24 cellular contexts compared by ENCODE assay signal in the genomic region with DNA sequence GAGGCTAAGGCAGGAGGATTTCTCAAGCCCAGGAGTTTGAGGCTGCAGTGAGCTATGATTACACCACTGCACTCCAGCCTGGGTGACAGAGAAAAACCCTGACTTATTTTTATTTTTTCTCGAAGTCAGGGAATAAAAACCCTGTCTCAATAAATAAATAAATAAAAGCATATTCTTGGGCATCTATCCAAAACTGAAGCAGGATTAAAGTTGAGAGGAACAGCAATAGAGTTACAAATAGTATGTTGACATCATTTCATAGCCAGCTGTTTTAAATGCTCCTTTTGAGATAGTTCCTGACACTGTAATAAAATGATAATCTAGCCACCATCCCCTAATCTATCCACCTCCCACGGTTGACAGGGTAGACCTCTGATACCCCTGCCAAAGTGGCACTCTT. TPM values are rescaled to one million over a fixed set of nuclear protein-coding genes. Genes with fewer than 3 reads are reported as not detected.
DNase-seq lines count a peak whose midpoint lies in the region; ATAC-seq and TF ChIP-seq lines count a peak whose summit lies in the region.
"Had no signal": no experiment of that assay in that cellular context is flagged by ENCODE, and none has a peak within 500 bp of the region (broad histone marks: within the 10 kb centered on the region; RNA-seq: fewer than 3 reads in every experiment).

No MANE protein-coding gene starts in this region.

- peak overlapping the region; percentile 87 for H2BK120ac ChIP-seq in trophoblast cell (ENCODE audit: insufficient read depth, low read length, poor library complexity)

- H2AK5ac ChIP-seq in trophoblast cell (ENCODE audit: low read length) = no peak overlapping the region

- H3K27me3 ChIP-seq in SK-N-SH (ENCODE audit: insufficient read depth) = no peaks in the 10 kb centered on the region
- no peaks in the 10 kb centered on the region for H3K27me3 ChIP-seq in trophoblast cell (ENCODE audit: insufficient read depth, low read length)
- no peaks in the 10 kb centered on the region for H3K27me3 ChIP-seq in psoas muscle (ENCODE audit: insufficient read depth in 3 of 3, low read length in 2 of 3)
- H3K27me3 ChIP-seq: Peyer's patch, SJCRH30 had no signal

- intact Hi-C loops in mucosa of descending colon (cut with DNase I, micrococcal nuclease) (no loop called here), psoas muscle (cut with DNase I) (no loop called here)

- no peak overlapping the region for H3K4ac ChIP-seq in trophoblast cell (ENCODE audit: low read depth, low read length)

- no peak overlapping the region for H3K14ac ChIP-seq in trophoblast cell (ENCODE audit: low read length)

- H3K36me3 ChIP-seq in SK-N-SH (replicated peaks in 1 of 2; ENCODE audit: control insufficient read depth in 1 of 2, insufficient read depth in 2 of 2, low read length in 1 of 2) = no peaks in the 10 kb centered on the region
- H3K36me3 ChIP-seq in trophoblast cell (ENCODE audit: control insufficient read depth in 1 of 2, insufficient read depth in 2 of 2, low read length in 2 of 2) = no peaks in the 10 kb centered on the region
- no peaks in the 10 kb centered on the region for H3K36me3 ChIP-seq in mucosa of descending colon (ENCODE audit: low read depth)
- no peaks in the 10 kb centered on the region for H3K36me3 ChIP-seq in psoas muscle (ENCODE audit: insufficient read depth in 1 of 2, low read depth in 1 of 2)
- H3K36me3 ChIP-seq: Peyer's patch, SJCRH30 had no signal

- H4K8ac ChIP-seq in trophoblast cell (ENCODE audit: low read depth, low read length) = no peak overlapping the region

- no peak overlapping the region for H3K9ac ChIP-seq in SK-N-SH
- no peak overlapping the region for H3K9ac ChIP-seq in trophoblast cell (ENCODE audit: low read length)

- no peak overlapping the region for H2AFZ ChIP-seq in SK-N-SH (ENCODE audit: low read depth)
- no peak overlapping the region for H2AFZ ChIP-seq in trophoblast cell (ENCODE audit: insufficient read depth, low read length, poor library complexity)

- H3K79me2 ChIP-seq in SK-N-SH (ENCODE audit: insufficient read depth) (no peaks in the 10 kb centered on the region), trophoblast cell (ENCODE audit: control insufficient read depth, insufficient read depth, low read length, poor library complexity) (no peaks in the 10 kb centered on the region)

- no peak for TF ChIP-seq CTCF in SK-N-SH (IDR thresholded peaks at IDR 0.05)
- TF ChIP-seq CTCF in cardiac fibroblast (IDR thresholded peaks at IDR 0.05; ENCODE audit: low read depth, low read length) = no peak
- TF ChIP-seq CTCF in fibroblast of villous mesenchyme (IDR thresholded peaks at IDR 0.05; ENCODE audit: insufficient read depth, low read depth, low read length) = no peak
- no peak for TF ChIP-seq CTCF in mucosa of descending colon (IDR thresholded peaks at IDR 0.05)
- no peak for TF ChIP-seq CTCF in psoas muscle (IDR thresholded peaks at IDR 0.05)

- H3K4me2 ChIP-seq in SK-N-SH (no peak overlapping the region), trophoblast cell (ENCODE audit: low read length) (no peak overlapping the region)

- no peaks in the 10 kb centered on the region for H3K9me2 ChIP-seq in SK-N-SH

- WGBS in SK-N-SH (ENCODE audit: low lambda C conversion rate) = 65% methylated on average over 2 of the region's 2 CpGs
- WGBS in trophoblast cell (ENCODE audit: extremely low coverage, insufficient coverage, insufficient read length) = no CpG with 5 or more reads among the region's 2 CpGs
- 22 to 30% (median 25%) methylated on average over 2 of the region's 2 CpGs for WGBS in psoas muscle, 3 donors

- H3K18ac ChIP-seq in trophoblast cell (ENCODE audit: low read length) = no peak overlapping the region

- no peak for ATAC-seq in SK-N-SH treated with all-trans-retinoic acid at 6 μM for 48 hours
- ATAC-seq in mucosa of descending colon = no peak
- no peak for ATAC-seq in psoas muscle
- ATAC-seq: GM12878 had no signal

- no peak for TF ChIP-seq RAD21 in SK-N-SH (IDR thresholded peaks at IDR 0.05; ENCODE audit: low read length)

- peak overlapping the region; percentile 76 for H4K91ac ChIP-seq in trophoblast cell (ENCODE audit: low read depth, low read length)

- DNase-seq in SK-N-SH (no peak), cardiac fibroblast (ENCODE audit: low read depth in 2 of 2) (peak; percentile 29 to 37), fibroblast of villous mesenchyme (ENCODE audit: low read depth) (peak; percentile 34), trophoblast cell (no peak), GDM1 (lab: John Stamatoyannopoulos, UW) (no peak), mucosa of descending colon (no peak), psoas muscle (no peak)
- DNase-seq: AML-193; DMS 273 treated with DMSO at 0.1 percent for 48 hours; DMS79 treated with DMSO at 0.1 percent for 48 hours; KG1; NCI-H1694; NCI-H2081; NCI-H2171; NCI-H345; NCI-H524; NCI-H774; NK-92 treated with Interleukin-12 subunit alpha and Interleukin-12 subunit beta, amount 100 ng/mL, for 24 hours; Peyer's patch; SJCRH30 had no signal

- POLR2A ChIA-PET in SK-N-SH (lab: Yijun Ruan, JAX) = no interaction called here

- TF ChIP-seq EP300 in SK-N-SH (IDR thresholded peaks at IDR 0.05; ENCODE audit: borderline replicate concordance in 1 of 2, low read depth in 1 of 2, low read length in 1 of 2) = no peak

- H2BK5ac ChIP-seq in trophoblast cell (ENCODE audit: low read depth, low read length, poor library complexity) = no peak overlapping the region

- H3K23ac ChIP-seq in trophoblast cell (ENCODE audit: low read length) = no peak overlapping the region

- peak overlapping the region; percentile 99 for H2BK12ac ChIP-seq in trophoblast cell (ENCODE audit: low read length)

- H3K4me3 ChIP-seq in SK-N-SH (ENCODE audit: low read depth in 2 of 2, low read length in 1 of 2) (no peak overlapping the region), cardiac fibroblast (replicated peaks in 1 of 2; ENCODE audit: low read depth in 2 of 2, low read length in 2 of 2) (no peak overlapping the region), fibroblast of villous mesenchyme (ENCODE audit: low read depth, low read length) (no peak overlapping the region), trophoblast cell (ENCODE audit: low read depth, low read length) (no peak overlapping the region), mucosa of descending colon (no peak overlapping the region), psoas muscle (no peak overlapping the region)
- H3K4me3 ChIP-seq: GM12878, Peyer's patch, SJCRH30 had no signal

- no peak overlapping the region for H4K12ac ChIP-seq in trophoblast cell (ENCODE audit: low read depth, low read length)

- no peaks in the 10 kb centered on the region for H4K20me1 ChIP-seq in SK-N-SH (ENCODE audit: insufficient read depth)

- no peaks in the 10 kb centered on the region for H3K79me1 ChIP-seq in trophoblast cell (ENCODE audit: low read length)

- H3K4me1 ChIP-seq in SK-N-SH (ENCODE audit: control insufficient read depth in 1 of 2, insufficient read depth in 2 of 2, low read depth in 1 of 2, low read length in 1 of 2) = no peaks in the 10 kb centered on the region
- peaks cover 2% of the 10 kb centered on the region in 2 experiments for H3K4me1 ChIP-seq in trophoblast cell (ENCODE audit: control insufficient read depth in 1 of 2, insufficient read depth in 2 of 2, low read length in 2 of 2)
- H3K4me1 ChIP-seq in mucosa of descending colon (ENCODE audit: low read depth) = peaks cover 5% of the 10 kb centered on the region
- H3K4me1 ChIP-seq in psoas muscle = no peaks in the 10 kb centered on the region
- H3K4me1 ChIP-seq: SJCRH30 had no signal

- CTCF ChIA-PET in SK-N-SH (lab: Yijun Ruan, JAX) = interaction anchor here (1.2 to 1.3 kb wide), 2 partner anchors 103 to 191 kb away, joined by 3 to 5 read pairs; no protein-coding TSS in a partner anchor

- no peaks in the 10 kb centered on the region for H3F3A ChIP-seq in SK-N-SH (replicated peaks; ENCODE audit: insufficient read depth)

- H3K9me3 ChIP-seq in SK-N-SH (no peaks in the 10 kb centered on the region), trophoblast cell (ENCODE audit: insufficient read depth, low read depth, low read length) (no peaks in the 10 kb centered on the region), mucosa of descending colon (no peaks in the 10 kb centered on the region), psoas muscle (no peaks in the 10 kb centered on the region)
- H3K9me3 ChIP-seq: Peyer's patch, SJCRH30 had no signal

- no peak overlapping the region for H3K27ac ChIP-seq in SK-N-SH (ENCODE audit: low read depth in 2 of 2, low read length in 1 of 2)
- no peak overlapping the region for H3K27ac ChIP-seq in trophoblast cell (ENCODE audit: low read depth, low read length)
- no peak overlapping the region for H3K27ac ChIP-seq in psoas muscle
- H3K27ac ChIP-seq: 22Rv1, C4-2B, Peyer's patch, SJCRH30 had no signal

TF ChIP-seq in SK-N-SH treated with all-trans-retinoic acid at 6 μM for 48 hours, 23 proteins besides CTCF, POLR2A, EP300 and RAD21:
- no peak for TF ChIP-seq ARNTL (CRISPR knock-in tag; IDR thresholded peaks at IDR 0.05; ENCODE audit: borderline replicate concordance, low read depth)
- peak; percentile 56; the same call in 1 of the 2 replicates for TF ChIP-seq ZNF70 (CRISPR knock-in tag; IDR thresholded peaks at IDR 0.05)

TF ChIP-seq in SK-N-SH, 30 proteins besides CTCF, POLR2A, EP300 and RAD21:
- TF ChIP-seq RXRA (IDR thresholded peaks at IDR 0.05; ENCODE audit: borderline replicate concordance, low read depth) = no peak
- TF ChIP-seq RFX5 (IDR thresholded peaks at IDR 0.05; ENCODE audit: low read length) = no peak
- no peak for TF ChIP-seq GATA2 (CRISPR knock-in tag; IDR thresholded peaks at IDR 0.05)
- TF ChIP-seq JUND (IDR thresholded peaks at IDR 0.05) = no peak
- TF ChIP-seq, protein P1, sequence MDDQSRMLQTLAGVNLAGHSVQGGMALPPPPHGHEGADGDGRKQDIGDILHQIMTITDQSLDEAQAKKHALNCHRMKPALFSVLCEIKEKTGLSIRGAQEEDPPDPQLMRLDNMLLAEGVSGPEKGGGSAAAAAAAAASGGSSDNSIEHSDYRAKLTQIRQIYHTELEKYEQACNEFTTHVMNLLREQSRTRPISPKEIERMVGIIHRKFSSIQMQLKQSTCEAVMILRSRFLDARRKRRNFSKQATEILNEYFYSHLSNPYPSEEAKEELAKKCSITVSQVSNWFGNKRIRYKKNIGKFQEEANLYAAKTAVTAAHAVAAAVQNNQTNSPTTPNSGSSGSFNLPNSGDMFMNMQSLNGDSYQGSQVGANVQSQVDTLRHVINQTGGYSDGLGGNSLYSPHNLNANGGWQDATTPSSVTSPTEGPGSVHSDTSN (IDR thresholded peaks at IDR 0.05) = no peak
- TF ChIP-seq SMC3 (IDR thresholded peaks at IDR 0.05; ENCODE audit: low read depth, low read length) = no peak

RNA-seq across cellular contexts. Expression of a gene that starts 42.3 kb away (rescaled TPM):
- polyA plus RNA-seq in SK-N-SH (2012; rRNA removed) (19.3 and 20.3 TPM in 2 replicates), psoas muscle (1 to 10 TPM; 1.5 to 3.9 (median 3.6) TPM)
- polyA plus RNA-seq in SK-N-SH (2012; cell fraction: cytosol; rRNA removed) = 18.9 and 20.5 TPM in 2 replicates
- 17.1 and 27.5 TPM in 2 replicates for polyA plus RNA-seq in SK-N-SH (2012; cell fraction: nucleus; rRNA removed)
- total RNA-seq in fibroblast of villous mesenchyme (36.4 and 55.3 TPM in 2 replicates), mucosa of descending colon (10 to 100 TPM; 52.9 to 60.8 (median 59.2) TPM), psoas muscle (1 to 10 TPM; 4.4 to 5.2 (median 4.9) TPM)
- 15.7 and 16.3 TPM in 2 replicates for polyA plus RNA-seq in trophoblast cell (2013)

Comparison
In these comparisons a context has a peak if more than half of its experiments do, and no peak if none do; other contexts are left out.
1. DNase-seq: peak in cardiac fibroblast (2 of 2) and fibroblast of villous mesenchyme (single experiment); none in SK-N-SH (single experiment), trophoblast cell (0 of 2), GDM1 (single experiment), mucosa of descending colon (0 of 3) and psoas muscle (0 of 2).